In genomic region chr10:83214178-83214577, GRCh38 we compare ENCODE assay signal across 17 cellular contexts.
"Had no signal": no experiment of that assay in that cellular context is flagged by ENCODE, and none has a peak within 500 bp of the region (broad histone marks: within the 10 kb centered on the region; RNA-seq: fewer than 3 reads in every experiment).

No MANE protein-coding gene starts in this region.

- H3K36me3 Mint-ChIP-seq: activated CD8-positive, alpha-beta memory T cell treated with anti-CD3 and anti-CD28 coated beads, Interleukin-2, amount 10 ng/mL, durations not matched to agents 7 days and 5 days; activated naive CD4-positive, alpha-beta T cell treated with anti-CD3 and anti-CD28 coated beads, Interleukin-2, amount 50 U/mL, for 24 hours; natural killer cell treated with Interleukin-12 subunit alpha and Interleukin-12 subunit beta and Interleukin-15 and Interleukin-18, amount 100 ng/mL, for 72 hours had no signal

- H3K9me3 Mint-ChIP-seq: activated naive CD4-positive, alpha-beta T cell treated with anti-CD3 and anti-CD28 coated beads, Interleukin-2, amount 50 U/mL, for 24 hours had no signal

- H3K4me1 Mint-ChIP-seq: activated CD8-positive, alpha-beta memory T cell treated with anti-CD3 and anti-CD28 coated beads, Interleukin-2, amount 10 ng/mL, durations not matched to agents 7 days and 5 days; activated naive CD4-positive, alpha-beta T cell treated with anti-CD3 and anti-CD28 coated beads, Interleukin-2, amount 50 U/mL, for 24 hours had no signal

- H3K4me3 Mint-ChIP-seq: activated CD8-positive, alpha-beta memory T cell treated with anti-CD3 and anti-CD28 coated beads, Interleukin-2, amount 10 ng/mL, durations not matched to agents 7 days and 5 days; activated naive CD4-positive, alpha-beta T cell treated with anti-CD3 and anti-CD28 coated beads, Interleukin-2, amount 50 U/mL, for 24 hours; natural killer cell treated with Interleukin-12 subunit alpha and Interleukin-12 subunit beta and Interleukin-15 and Interleukin-18, amount 100 ng/mL, for 72 hours had no signal

- H3K27ac Mint-ChIP-seq: activated CD8-positive, alpha-beta memory T cell treated with anti-CD3 and anti-CD28 coated beads, Interleukin-2, amount 10 ng/mL, durations not matched to agents 7 days and 5 days; activated naive CD4-positive, alpha-beta T cell treated with anti-CD3 and anti-CD28 coated beads, Interleukin-2, amount 50 U/mL, for 24 hours; natural killer cell treated with Interleukin-12 subunit alpha and Interleukin-12 subunit beta and Interleukin-15 and Interleukin-18, amount 100 ng/mL, for 72 hours had no signal

- H3K27me3 Mint-ChIP-seq: activated CD8-positive, alpha-beta memory T cell treated with anti-CD3 and anti-CD28 coated beads, Interleukin-2, amount 10 ng/mL, durations not matched to agents 7 days and 5 days; activated naive CD4-positive, alpha-beta T cell treated with anti-CD3 and anti-CD28 coated beads, Interleukin-2, amount 50 U/mL, for 24 hours; natural killer cell treated with Interleukin-12 subunit alpha and Interleukin-12 subunit beta and Interleukin-15 and Interleukin-18, amount 100 ng/mL, for 72 hours had no signal

- DNase-seq: activated CD4-positive, alpha-beta T cell treated with anti-CD3 and anti-CD28 coated beads for 1 hour; activated CD4-positive, alpha-beta T cell treated with anti-CD3 and anti-CD28 coated beads, Interleukin-2, amount 50 U/mL, for 48 hours; activated CD8-positive, alpha-beta memory T cell treated with anti-CD3 and anti-CD28 coated beads, Interleukin-2, amount 10 ng/mL, durations not matched to agents 7 days and 5 days; activated effector memory CD4-positive, alpha-beta T cell treated with anti-CD3 and anti-CD28 coated beads, Interleukin-2, amount 50 U/mL, for 16 hours; activated T-cell treated with anti-CD3 and anti-CD28 coated beads, Interleukin-2, amount 50 U/mL, for 1 hour; adrenal gland; colonic mucosa; esophagus squamous epithelium; foreskin melanocyte; head of caudate nucleus; nucleus accumbens; stimulated activated CD4-positive, alpha-beta T cell treated with anti-CD3 and anti-CD28 coated beads, Interleukin-15, amount 100 ng/mL, for 24 hours; stimulated activated CD4-positive, alpha-beta T cell treated with anti-CD3 and anti-CD28 coated beads, Interleukin-4, amount 100 ng/mL, for 1 hour; stimulated activated naive CD4-positive, alpha-beta T cell; T-helper 9 cell had no signal
